Comparison of ENCODE assay signal across 1 cellular context in genomic region chr9:71769175-71770165, GRCh38.
TF ChIP-seq lines count a peak whose summit lies in the region.

No MANE protein-coding gene starts in this region.

TF ChIP-seq in HepG2, 621 proteins besides CTCF, POLR2A, EP300 and RAD21 (continued from another document and continues in another):
- TF ChIP-seq STAT6 (CRISPR knock-in tag; IDR thresholded peaks at IDR 0.05; ENCODE audit: borderline replicate concordance) (no peak), ZNF574 (CRISPR knock-in tag; IDR thresholded peaks at IDR 0.05) (no peak), ZNF761 (CRISPR knock-in tag; conservative IDR thresholded peaks at IDR 0.05) (no peak), NFE2L2 (IDR thresholded peaks at IDR 0.05; ENCODE audit: low read length) (no peak), SCMH1 (CRISPR knock-in tag; IDR thresholded peaks at IDR 0.05; ENCODE audit: borderline replicate concordance) (no peak), ZBTB34 (CRISPR knock-in tag; IDR thresholded peaks at IDR 0.05) (no peak), KLF13 (CRISPR knock-in tag; IDR thresholded peaks at IDR 0.05) (no peak), SNRNP70 (IDR thresholded peaks at IDR 0.05; ENCODE audit: low read depth, low read length) (no peak), HIVEP1 (CRISPR knock-in tag; IDR thresholded peaks at IDR 0.05) (0 out of 2 replicates have a peak, but pooled peaks have one; percentile 18), DMTF1 (CRISPR knock-in tag; IDR thresholded peaks at IDR 0.05) (no peak), ZNF777 (CRISPR knock-in tag; IDR thresholded peaks at IDR 0.05) (0 out of 2 replicates have a peak, but pooled peaks have one; percentile 37), KLF6 (CRISPR knock-in tag; IDR thresholded peaks at IDR 0.05) (no peak), REST (IDR thresholded peaks at IDR 0.05; ENCODE audit: borderline replicate concordance in 1 of 2, low read depth in 1 of 2, low read length in 2 of 2) (no peak), SETDB1 (CRISPR knock-in tag; IDR thresholded peaks at IDR 0.05; ENCODE audit: borderline replicate concordance) (no peak), E2F1 (CRISPR knock-in tag; IDR thresholded peaks at IDR 0.05) (no peak), BCL6 (CRISPR knock-in tag; IDR thresholded peaks at IDR 0.05) (no peak), HNF1B (CRISPR knock-in tag; IDR thresholded peaks at IDR 0.05) (no peak; the same call in 1 of the 2 replicates), ZMYM3 (CRISPR knock-in tag; IDR thresholded peaks at IDR 0.05) (no peak), PHF21A (CRISPR knock-in tag; IDR thresholded peaks at IDR 0.05) (peak; percentile 42; the same call in 1 of the 2 replicates), MTF1 (CRISPR knock-in tag; IDR thresholded peaks at IDR 0.05) (no peak), HOXA5 (CRISPR knock-in tag; IDR thresholded peaks at IDR 0.05) (no peak), AHR (CRISPR knock-in tag; IDR thresholded peaks at IDR 0.05) (no peak), THAP11 (CRISPR knock-in tag; IDR thresholded peaks at IDR 0.05) (no peak), HOXD1 (CRISPR knock-in tag; IDR thresholded peaks at IDR 0.05) (no peak), TAF1 (CRISPR knock-in tag; IDR thresholded peaks at IDR 0.05) (no peak), FOSL2 (CRISPR knock-in tag; IDR thresholded peaks at IDR 0.05) (no peak), NPAS2 (CRISPR knock-in tag; IDR thresholded peaks at IDR 0.05; ENCODE audit: borderline replicate concordance) (no peak), ZNF780A (CRISPR knock-in tag; IDR thresholded peaks at IDR 0.05) (no peak), IRX3 (CRISPR knock-in tag; IDR thresholded peaks at IDR 0.05; ENCODE audit: borderline replicate concordance, low read depth) (0 out of 2 replicates have a peak, but pooled peaks have one; percentile 58), ZNF292 (CRISPR knock-in tag; IDR thresholded peaks at IDR 0.05; ENCODE audit: borderline replicate concordance, low read depth) (no peak), ZNF10 (CRISPR knock-in tag; IDR thresholded peaks at IDR 0.05; ENCODE audit: borderline replicate concordance, low read depth) (no peak), ZNF749 (CRISPR knock-in tag; IDR thresholded peaks at IDR 0.05; ENCODE audit: borderline replicate concordance) (no peak), PBX3 (CRISPR knock-in tag; IDR thresholded peaks at IDR 0.05; ENCODE audit: borderline replicate concordance) (no peak), GMEB1 (CRISPR knock-in tag; IDR thresholded peaks at IDR 0.05; ENCODE audit: borderline replicate concordance) (no peak), ARID3A (IDR thresholded peaks at IDR 0.05; ENCODE audit: low read depth, low read length) (no peak)
